22 cellular contexts compared by ENCODE assay signal in the genomic region with DNA sequence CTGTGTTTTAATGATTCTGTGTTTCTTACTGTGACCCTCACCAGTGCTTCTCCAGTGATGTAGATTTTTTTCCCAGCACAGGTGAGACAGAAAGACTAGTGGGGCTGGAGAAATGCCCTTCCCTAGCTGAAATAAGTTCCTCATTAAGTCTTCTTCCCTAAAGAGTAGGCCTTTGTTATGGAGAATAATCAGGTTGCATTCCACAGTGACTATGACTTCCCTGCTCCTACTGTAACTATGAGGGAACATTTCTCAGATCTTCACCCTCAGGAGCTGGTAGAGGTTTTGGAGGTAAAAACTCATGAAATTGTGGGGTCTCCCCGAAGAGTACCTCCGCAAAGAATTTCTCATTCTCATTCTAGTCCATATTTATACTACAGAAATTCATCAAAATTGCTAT.
"Had no signal": no experiment of that assay in that cellular context is flagged by ENCODE, and none has a peak within 500 bp of the region (broad histone marks: within the 10 kb centered on the region; RNA-seq: fewer than 3 reads in every experiment).

No MANE protein-coding gene starts in this region.

- H3K27me3 Mint-ChIP-seq: dendritic cell treated with granulocyte-macrophage colony-stimulating factor and Interleukin-4, amounts not matched to agents 40 ng/mL and 50 ng/mL, for 4 days; effector memory CD8-positive, alpha-beta T cell; memory B cell; natural killer cell treated with Interleukin-12 subunit alpha and Interleukin-12 subunit beta and Interleukin-15 and Interleukin-18, amount 100 ng/mL, for 72 hours had no signal

- H3K9ac ChIP-seq: neural progenitor cell had no signal

- H3K27me3 ChIP-seq: esophagus squamous epithelium, gastroesophageal sphincter, neural progenitor cell, ovary, right atrium auricular region, sigmoid colon, upper lobe of left lung, vagina had no signal

- H3K9me3 ChIP-seq: esophagus squamous epithelium, gastroesophageal sphincter, lower lobe of right lung, ovary, sigmoid colon, upper lobe of left lung, vagina had no signal

- H3K4me2 ChIP-seq: neural progenitor cell had no signal

- DNase-seq: effector memory CD8-positive, alpha-beta T cell; esophagus squamous epithelium; foreskin fibroblast; glutamatergic neuron; kidney; left cardiac atrium; left ventricle myocardium inferior; lower lobe of right lung; midbrain; nucleus accumbens; ovary; sigmoid colon; stimulated activated naive CD4-positive, alpha-beta T cell treated with Interleukin-2 at 50 U/mL for 16 hours; upper lobe of left lung had no signal

- H3K36me3 ChIP-seq: esophagus squamous epithelium, gastroesophageal sphincter, left ventricle myocardium inferior, lower lobe of right lung, neural progenitor cell, ovary, right atrium auricular region, sigmoid colon, upper lobe of left lung, vagina had no signal

- H3K36me3 Mint-ChIP-seq: memory B cell, neural progenitor cell had no signal

- H3K4me1 ChIP-seq: esophagus squamous epithelium, gastroesophageal sphincter, left ventricle myocardium inferior, lower lobe of right lung, right atrium auricular region, sigmoid colon, upper lobe of left lung, vagina had no signal

- H3K27ac ChIP-seq: esophagus squamous epithelium, gastroesophageal sphincter, left ventricle myocardium inferior, lower lobe of right lung, neural progenitor cell, ovary, right atrium auricular region, sigmoid colon, skin epidermis, upper lobe of left lung, vagina had no signal

- H3K4me1 Mint-ChIP-seq: memory B cell, neural progenitor cell had no signal

- H2AFZ ChIP-seq: neural progenitor cell had no signal

- H3K4me3 ChIP-seq: esophagus squamous epithelium, gastroesophageal sphincter, left ventricle myocardium inferior, lower lobe of right lung, neural progenitor cell, ovary, right atrium auricular region, sigmoid colon, skin epidermis, upper lobe of left lung, vagina had no signal

- H3K27ac Mint-ChIP-seq: dendritic cell treated with granulocyte-macrophage colony-stimulating factor and Interleukin-4, amounts not matched to agents 40 ng/mL and 50 ng/mL, for 4 days; effector memory CD8-positive, alpha-beta T cell; memory B cell; natural killer cell treated with Interleukin-12 subunit alpha and Interleukin-12 subunit beta and Interleukin-15 and Interleukin-18, amount 100 ng/mL, for 72 hours; neural progenitor cell had no signal

- H3K4me3 Mint-ChIP-seq: dendritic cell treated with granulocyte-macrophage colony-stimulating factor and Interleukin-4, amounts not matched to agents 40 ng/mL and 50 ng/mL, for 4 days; effector memory CD8-positive, alpha-beta T cell; memory B cell; natural killer cell treated with Interleukin-12 subunit alpha and Interleukin-12 subunit beta and Interleukin-15 and Interleukin-18, amount 100 ng/mL, for 72 hours; neural progenitor cell had no signal
